8 cellular contexts compared by ENCODE assay signal in the genomic region with DNA sequence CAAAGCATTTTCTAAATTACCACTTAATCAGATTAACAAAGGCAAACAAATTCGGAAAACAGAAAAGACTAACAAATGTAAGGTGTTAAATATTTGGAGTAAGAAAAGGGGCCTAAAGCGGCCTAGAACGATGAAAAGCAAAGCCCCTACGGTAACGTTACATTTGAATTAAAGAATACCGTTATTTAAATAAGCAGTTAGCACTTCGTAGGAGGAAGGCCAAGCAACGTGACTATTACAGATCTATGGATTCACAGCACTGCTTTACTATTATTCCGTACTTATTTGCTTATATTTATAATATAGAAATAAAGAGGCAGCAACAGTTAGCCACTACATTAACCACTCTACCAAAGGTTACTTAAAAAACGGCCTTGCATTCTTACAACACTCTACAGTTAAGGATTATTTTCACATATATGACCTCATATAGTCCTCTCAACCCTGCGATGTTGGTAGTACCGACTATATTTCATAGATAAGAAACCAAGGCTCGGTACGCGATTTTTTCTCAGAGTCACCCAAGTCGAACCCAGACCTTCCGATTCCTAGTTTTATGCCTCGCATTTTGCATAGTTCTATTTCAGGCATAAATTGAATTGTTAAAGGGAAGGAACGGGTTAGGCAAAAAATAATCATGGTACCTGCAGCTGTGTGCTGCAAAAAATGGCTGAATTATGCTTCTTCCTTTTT.
DNase-seq lines count a peak whose midpoint lies in the region; FAIRE-seq and TF ChIP-seq lines count a peak whose summit lies in the region.

No MANE protein-coding gene starts in this region.

- peak; percentile 94 for FAIRE-seq in GM19239 (lab: Jason Lieb, UNC)

- H3K27ac ChIP-seq in parathyroid adenoma, result peak overlapping the region; percentile 80

- DNase-seq in AG10803 (ENCODE audit: low read depth) (no peak), GM19239 (ENCODE audit: insufficient read length, low spot score) (no peak), fibroblast of peridontal ligament (ENCODE audit: extremely low read depth) (peak; percentile 32), HuH-7 (ENCODE audit: low spot score) (no peak), KG1 (lab: John Stamatoyannopoulos, UW) (no peak), GM19240 (ENCODE audit: insufficient read length, low spot score) (no peak)

- peak overlapping the region; percentile 88 for H3K4me3 Mint-ChIP-seq in T-helper 1 cell treated with Interleukin-12 subunit alpha and Interleukin-12 subunit beta and Interleukin-4 antibody, amounts not matched to agents 30 μg/mL and 1 μg/mL, for 36 hours

- H3K9me3 ChIP-seq in parathyroid adenoma (ENCODE audit: control insufficient read depth, low read length), result no peaks in the 10 kb centered on the region

- H3K4me3 ChIP-seq in AG10803 (ENCODE audit: low read length) (peak overlapping the region; percentile 68), parathyroid adenoma (ENCODE audit: low read depth, low read length) (peak overlapping the region; percentile 74)

- no peaks in the 10 kb centered on the region for H3K9me3 Mint-ChIP-seq in T-helper 1 cell treated with Interleukin-12 subunit alpha and Interleukin-12 subunit beta and Interleukin-4 antibody, amounts not matched to agents 30 μg/mL and 1 μg/mL, for 36 hours

- H3K36me3 ChIP-seq in parathyroid adenoma (ENCODE audit: control insufficient read depth, insufficient read depth, low read length), result no peaks in the 10 kb centered on the region

- no peaks in the 10 kb centered on the region for H3K4me1 ChIP-seq in parathyroid adenoma

- peaks cover 29% of the 10 kb centered on the region for H3K4me1 Mint-ChIP-seq in T-helper 1 cell treated with Interleukin-12 subunit alpha and Interleukin-12 subunit beta and Interleukin-4 antibody, amounts not matched to agents 30 μg/mL and 1 μg/mL, for 36 hours (ENCODE audit: low read depth)

- no peaks in the 10 kb centered on the region for H3K27me3 ChIP-seq in parathyroid adenoma (ENCODE audit: control insufficient read depth, insufficient read depth, low read length)

- no peak for TF ChIP-seq CTCF in AG10803 (conservative IDR thresholded peaks at IDR 0.05; ENCODE audit: low read length)
- no peak for TF ChIP-seq CTCF in parathyroid adenoma (IDR thresholded peaks at IDR 0.05)

- H3K27me3 Mint-ChIP-seq in T-helper 1 cell treated with Interleukin-12 subunit alpha and Interleukin-12 subunit beta and Interleukin-4 antibody, amounts not matched to agents 30 μg/mL and 1 μg/mL, for 36 hours (ENCODE audit: low read depth), result no peaks in the 10 kb centered on the region

- H3K9ac ChIP-seq in parathyroid adenoma, result peak overlapping the region; percentile 53

- peaks cover 7% of the 10 kb centered on the region for H3K36me3 Mint-ChIP-seq in T-helper 1 cell treated with Interleukin-12 subunit alpha and Interleukin-12 subunit beta and Interleukin-4 antibody, amounts not matched to agents 30 μg/mL and 1 μg/mL, for 36 hours (ENCODE audit: low read depth)

- H3K4me2 ChIP-seq in parathyroid adenoma (ENCODE audit: low read length), result peak overlapping the region; percentile 68

- H2AFZ ChIP-seq in parathyroid adenoma, result peak overlapping the region; percentile 81

- peak overlapping the region; percentile 86 for H3K27ac Mint-ChIP-seq in T-helper 1 cell treated with Interleukin-12 subunit alpha and Interleukin-12 subunit beta and Interleukin-4 antibody, amounts not matched to agents 30 μg/mL and 1 μg/mL, for 36 hours

- H3K79me2 ChIP-seq in parathyroid adenoma, result peaks cover 2% of the 10 kb centered on the region
